Comparison of ENCODE assay signal across 8 cellular contexts in the genomic region with DNA sequence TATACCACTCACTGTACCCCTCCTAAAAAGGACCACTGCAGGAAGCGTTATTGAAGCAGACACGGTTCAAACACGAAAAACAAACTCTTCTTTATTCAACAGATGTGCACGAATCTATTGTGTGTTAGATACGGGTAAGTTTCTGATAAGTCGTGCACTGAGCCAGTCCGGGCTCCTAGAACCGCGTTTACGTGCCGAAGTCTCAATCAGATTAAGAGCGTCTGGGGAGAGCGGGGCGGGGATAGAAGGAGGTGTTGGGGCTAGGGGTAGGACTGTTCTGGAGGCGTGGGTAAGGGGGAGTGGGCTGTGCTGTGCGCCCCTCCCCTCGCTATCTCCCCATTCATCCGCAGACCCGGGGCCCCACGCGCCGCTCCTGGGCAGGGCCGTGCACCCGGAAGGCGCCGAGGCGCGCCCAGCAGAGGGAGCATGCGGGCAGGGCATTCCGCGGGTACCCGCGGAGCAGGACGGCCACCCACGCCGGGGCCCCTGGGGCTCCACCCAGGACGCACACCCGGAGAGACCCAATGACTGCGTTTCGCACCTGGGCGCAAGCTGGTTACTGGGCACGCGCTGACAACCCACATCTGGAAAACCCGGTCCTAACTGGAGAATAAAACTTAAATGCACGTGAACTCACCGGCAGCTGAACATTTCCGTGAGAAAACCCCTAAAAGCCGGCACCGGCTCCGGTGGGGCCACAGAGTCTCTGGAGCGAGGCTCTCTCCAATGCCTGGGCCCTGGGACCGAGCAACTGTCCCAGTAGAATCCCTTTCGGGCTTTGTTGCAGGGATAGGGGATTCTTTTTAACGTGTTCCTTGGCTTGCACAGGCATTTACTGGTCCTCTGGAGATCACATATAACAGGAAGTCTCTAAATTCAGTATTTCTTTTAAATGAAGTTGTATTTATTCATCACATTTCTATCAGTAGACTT. TPM values are rescaled to one million over a fixed set of nuclear protein-coding genes. Genes with fewer than 3 reads are reported as not detected.
A peak's percentile ranks its signal among the peaks of the same experiment; 100 is the strongest.
DNase-seq lines count a peak whose midpoint lies in the region; ATAC-seq and TF ChIP-seq lines count a peak whose summit lies in the region.

No MANE protein-coding gene starts in this region.

- TF ChIP-seq CTCF in CD4-positive, alpha-beta T cell (IDR thresholded peaks at IDR 0.05), result peak; percentile 73
- peak; percentile 92 for TF ChIP-seq CTCF in endodermal cell (conservative IDR thresholded peaks at IDR 0.05)

- H3K36me3 ChIP-seq in endodermal cell (ENCODE audit: control insufficient read depth, insufficient read depth, low read length) (no peaks in the 10 kb centered on the region), mesodermal cell (ENCODE audit: control insufficient read depth, insufficient read depth, low read length) (no peaks in the 10 kb centered on the region)

- no peaks in the 10 kb centered on the region for H3K36me3 Mint-ChIP-seq in CD4-positive, alpha-beta T cell (ENCODE audit: low read depth)
- H3K36me3 Mint-ChIP-seq in endodermal cell (ENCODE audit: low read depth), result no peaks in the 10 kb centered on the region

- no peaks in the 10 kb centered on the region for H3K9me3 Mint-ChIP-seq in CD4-positive, alpha-beta T cell
- no peaks in the 10 kb centered on the region for H3K9me3 Mint-ChIP-seq in endodermal cell

- 13 to 20% methylated on average over 18 to 53 of the region's 54 CpGs for WGBS in endodermal cell (ENCODE audit: insufficient coverage in 1 of 2, insufficient read length in 1 of 2), 2 experiments
- WGBS in mesodermal cell (ENCODE audit: insufficient coverage in 2 of 2), 2 experiments, result 8 to 9% methylated on average over 36 to 38 of the region's 54 CpGs

- H3K27ac ChIP-seq in CD4-positive, alpha-beta T cell (ENCODE audit: low read depth, low read length), result peak overlapping the region; percentile 86
- H3K27ac ChIP-seq in endodermal cell (ENCODE audit: low read depth, low read length), result peak overlapping the region; percentile 87
- H3K27ac ChIP-seq in mesodermal cell (ENCODE audit: low read depth, low read length, severe bottlenecking), result peak overlapping the region; percentile 98

- H3K4me3 ChIP-seq in endodermal cell (ENCODE audit: low read length) (peak overlapping the region; percentile 75), mesodermal cell (ENCODE audit: extremely low read depth, insufficient read depth, low read length, poor library complexity, severe bottlenecking) (peak overlapping the region; percentile 35)

- no peaks in the 10 kb centered on the region for H3K27me3 Mint-ChIP-seq in CD4-positive, alpha-beta T cell
- no peaks in the 10 kb centered on the region for H3K27me3 Mint-ChIP-seq in endodermal cell (ENCODE audit: insufficient read depth)

- peaks cover 16% of the 10 kb centered on the region for H3K4me1 Mint-ChIP-seq in CD4-positive, alpha-beta T cell (ENCODE audit: low read depth)
- peaks cover 18% of the 10 kb centered on the region for H3K4me1 Mint-ChIP-seq in endodermal cell

- H3K27me3 ChIP-seq in CD4-positive, alpha-beta T cell (ENCODE audit: control insufficient read depth, insufficient read depth, low read length), result no peaks in the 10 kb centered on the region
- no peaks in the 10 kb centered on the region for H3K27me3 ChIP-seq in endodermal cell (ENCODE audit: control insufficient read depth, insufficient read depth, low read length, poor library complexity, severe bottlenecking)

- no peaks in the 10 kb centered on the region for H3K4me1 ChIP-seq in endodermal cell (ENCODE audit: control insufficient read depth, insufficient read depth, low read length)
- peaks cover 22% of the 10 kb centered on the region for H3K4me1 ChIP-seq in mesodermal cell (ENCODE audit: control insufficient read depth, insufficient read depth, low read length, poor library complexity, severe bottlenecking)

- peak; percentile 88 for ATAC-seq in CD4-positive, alpha-beta T cell (ENCODE audit: poor library complexity)
- peak; percentile 71 for ATAC-seq in HG03439 (IDR thresholded peaks at IDR 0.05; ENCODE audit: unreplicated experiment)

- DNase-seq in CD4-positive, alpha-beta T cell, result peak; percentile 75 to 91 (median 82)
- peak; percentile 48 for DNase-seq in GM19240 (ENCODE audit: insufficient read length, low spot score)
- DNase-seq in NOMO-1 treated with DMSO at 0.1 percent for 48 hours (lab: John Stamatoyannopoulos, UW; ENCODE audit: unreplicated experiment), result peak; percentile 82
- DNase-seq in activated CD8-positive, alpha-beta memory T cell treated with anti-CD3 and anti-CD28 coated beads, Interleukin-2, amount 50 U/mL, for 24 hours (ENCODE audit: extremely low read depth), result peak; percentile 75
- DNase-seq in endodermal cell, result peak; percentile 93
- DNase-seq in stimulated activated CD8-positive, alpha-beta memory T cell treated with anti-CD3 and anti-CD28 coated beads, Interleukin-15, amount 100 ng/mL, for 4 hours (ENCODE audit: low read depth in 2 of 2), result peak; percentile 82 to 88

- peak overlapping the region; percentile 78 for H3K9ac ChIP-seq in endodermal cell (ENCODE audit: extremely low read depth, low read length, poor library complexity, severe bottlenecking)

- H3K27ac Mint-ChIP-seq in CD4-positive, alpha-beta T cell, result peak overlapping the region; percentile 89
- H3K27ac Mint-ChIP-seq in endodermal cell, result peak overlapping the region; percentile 99

- intact Hi-C loops in CD4-positive, alpha-beta T cell (cut with DNase I, micrococcal nuclease), result loop anchor here (1.0 to 5.0 kb wide), 8 partner anchors 37 to 693 kb away; partner anchors contain the start of genes ADM (in 1 of the 2) and SWAP70 (in 1 of the 2)

- no peaks in the 10 kb centered on the region for H3K9me3 ChIP-seq in CD4-positive, alpha-beta T cell (ENCODE audit: control insufficient read depth, low read length)
- H3K9me3 ChIP-seq in endodermal cell (ENCODE audit: control insufficient read depth, low read length) (no peaks in the 10 kb centered on the region), mesodermal cell (ENCODE audit: control insufficient read depth, low read length) (peaks cover 4% of the 10 kb centered on the region)

- POLR2A ChIA-PET in CD4-positive, alpha-beta T cell (lab: Charles Lee), result interaction anchor here (1.0 to 3.0 kb wide), 10 partner anchors 10 to 229 kb away, joined by 3 to 38 read pairs (median 10); partner anchors contain the start of genes WEE1 and ZNF143

- peak overlapping the region; percentile 95 for H3K4me3 Mint-ChIP-seq in CD4-positive, alpha-beta T cell
- H3K4me3 Mint-ChIP-seq in endodermal cell, result peak overlapping the region; percentile 68

- CTCF ChIA-PET in CD4-positive, alpha-beta T cell (lab: Charles Lee), result interaction anchor here (0.5 to 5.1 kb wide), 24 partner anchors 10 to 694 kb away, joined by 3 to 92 read pairs (median 5); partner anchors contain the start of gene WEE1

RNA-seq across cellular contexts. Expression of gene WEE1, which starts 40.6 kb away (rescaled TPM):
- 10 to 100 TPM in 1 of 2 experiments, 1 to 10 TPM in 1; 9.3 to 10.7 TPM for total RNA-seq in CD4-positive, alpha-beta T cell
- total RNA-seq in endodermal cell, result 10 to 100 TPM; 80.1 to 93.5 TPM
- 72.0 TPM for polyA plus RNA-seq in endodermal cell (2013, experiment 1 of 2)
- 71.9 TPM for polyA plus RNA-seq in endodermal cell (2013, experiment 2 of 2)
- polyA plus RNA-seq in mesodermal cell (2013, experiment 1 of 2), result 59.8 TPM
- 60.8 TPM for polyA plus RNA-seq in mesodermal cell (2013, experiment 2 of 2)

RNA-seq across cellular contexts. Expression of gene SWAP70, which starts 49.8 kb away (rescaled TPM):
- total RNA-seq in CD4-positive, alpha-beta T cell, result 1 to 10 TPM; 4.0 to 4.1 TPM
- 10 to 100 TPM; 28.8 to 30.7 TPM for total RNA-seq in endodermal cell
- 19.8 TPM for polyA plus RNA-seq in endodermal cell (2013, experiment 1 of 2)
- 19.6 TPM for polyA plus RNA-seq in endodermal cell (2013, experiment 2 of 2)
- 26.1 TPM for polyA plus RNA-seq in mesodermal cell (2013, experiment 1 of 2)
- 27.1 TPM for polyA plus RNA-seq in mesodermal cell (2013, experiment 2 of 2)

Comparison
In these comparisons a context has a peak if more than half of its experiments do, and no peak if none do; other contexts are left out.
1. Peak in every context shown above with its lines: DNase-seq, ATAC-seq, H3K4me3 ChIP-seq and H3K27ac ChIP-seq.
2. RNA of gene WEE1, which starts 40.6 kb away (total RNA-seq): 80.1 to 93.5 TPM in endodermal cell; 9.3 to 10.7 TPM in CD4-positive, alpha-beta T cell; every median in the first group is over 4 times any median in the second.
3. RNA of gene SWAP70, which starts 49.8 kb away (total RNA-seq): 28.8 to 30.7 TPM in endodermal cell; 4.0 to 4.1 TPM in CD4-positive, alpha-beta T cell; every median in the first group is over 4 times any median in the second.